ENCODE assay signal across 1 cellular context in the genomic region with DNA sequence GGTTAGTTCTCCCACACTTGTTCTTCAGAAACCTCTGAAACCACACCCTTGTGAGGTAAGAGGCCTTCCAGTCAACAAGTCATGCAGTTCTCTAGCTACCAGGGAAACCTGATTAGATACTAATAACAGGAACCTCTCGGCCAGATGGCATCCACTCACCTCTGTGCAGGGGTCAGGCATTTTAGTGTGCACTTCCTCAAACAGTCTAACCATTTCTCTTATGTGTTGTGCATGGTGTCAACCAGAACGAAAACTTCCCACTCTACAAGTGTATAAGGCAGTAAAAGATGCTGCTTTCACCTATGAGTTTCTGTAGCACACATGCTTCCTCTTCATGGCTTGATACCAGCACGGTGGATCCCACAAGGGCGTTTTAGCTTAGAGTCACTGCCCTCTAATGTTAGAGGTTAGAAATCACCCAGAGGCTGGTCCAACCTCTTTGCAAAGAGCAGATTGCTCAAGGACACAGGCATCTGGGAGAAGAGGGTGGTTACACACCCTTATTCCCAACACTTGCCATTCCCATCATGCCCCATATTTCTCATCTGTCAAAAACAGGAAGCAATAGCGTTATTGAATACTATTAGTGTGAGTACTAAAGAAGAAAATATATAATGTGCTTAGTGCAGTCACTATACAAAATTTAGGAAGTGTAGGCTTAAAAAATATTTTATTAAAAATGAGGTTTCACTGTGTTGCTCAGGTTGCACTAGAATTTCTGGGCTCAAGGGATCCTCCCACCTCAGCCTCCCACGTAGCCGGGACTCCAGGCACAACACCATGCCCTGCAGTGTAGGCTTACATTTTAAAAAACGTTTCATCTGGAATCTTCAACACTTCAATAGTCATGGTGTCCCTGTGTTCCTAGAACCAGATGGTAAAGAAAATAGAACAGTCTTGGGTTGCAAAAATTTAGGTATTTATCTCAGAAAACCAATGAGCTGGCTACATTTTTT.
TF ChIP-seq lines count a peak whose summit lies in the region.

No MANE protein-coding gene starts in this region.

TF ChIP-seq in A549, 52 proteins besides CTCF, POLR2A, EP300 and RAD21 (continued from another document):
- TF ChIP-seq, protein P1, sequence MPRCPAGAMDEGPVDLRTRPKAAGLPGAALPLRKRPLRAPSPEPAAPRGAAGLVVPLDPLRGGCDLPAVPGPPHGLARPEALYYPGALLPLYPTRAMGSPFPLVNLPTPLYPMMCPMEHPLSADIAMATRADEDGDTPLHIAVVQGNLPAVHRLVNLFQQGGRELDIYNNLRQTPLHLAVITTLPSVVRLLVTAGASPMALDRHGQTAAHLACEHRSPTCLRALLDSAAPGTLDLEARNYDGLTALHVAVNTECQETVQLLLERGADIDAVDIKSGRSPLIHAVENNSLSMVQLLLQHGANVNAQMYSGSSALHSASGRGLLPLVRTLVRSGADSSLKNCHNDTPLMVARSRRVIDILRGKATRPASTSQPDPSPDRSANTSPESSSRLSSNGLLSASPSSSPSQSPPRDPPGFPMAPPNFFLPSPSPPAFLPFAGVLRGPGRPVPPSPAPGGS (IDR thresholded peaks at IDR 0.05) = no peak
